In genomic region chr20:54082100-54082499, GRCh38 we compare ENCODE assay signal across 15 cellular contexts. TPM values are rescaled to one million over a fixed set of nuclear protein-coding genes. Genes with fewer than 3 reads are reported as not detected.
DNase-seq lines count a peak whose midpoint lies in the region; ATAC-seq, FAIRE-seq and TF ChIP-seq lines count a peak whose summit lies in the region.
"Had no signal": no experiment of that assay in that cellular context is flagged by ENCODE, and none has a peak within 500 bp of the region (broad histone marks: within the 10 kb centered on the region; RNA-seq: fewer than 3 reads in every experiment).

No MANE protein-coding gene starts in this region.

- peak overlapping the region; percentile 7 to 68 (median 62); a peak in 20 of 22 replicates for H3K4me2 ChIP-seq in BLaER1 treated with 17β-estradiol and CSF1 and Interleukin-3, amounts not matched to agents 10 nM and 100 nM
- no peak overlapping the region for H3K4me2 ChIP-seq in K562 (ENCODE audit: insufficient read depth, low read length)

- H3K36me3 Mint-ChIP-seq in immature natural killer cell, result peaks cover 0 to 10% (median 0%) of the 10 kb centered on the region in 3 donors
- H3K36me3 Mint-ChIP-seq: CD8-positive, alpha-beta T cell had no signal

- TF ChIP-seq CTCF in K562 (IDR thresholded peaks at IDR 0.05 in 2 of 3, conservative IDR thresholded peaks at IDR 0.05 in 1 of 3; ENCODE audit: insufficient read depth in 2 of 3, low read depth in 1 of 3, low read length in 3 of 3), result no peak

- H3K9ac ChIP-seq in BLaER1 treated with 17β-estradiol and CSF1 and Interleukin-3, amounts not matched to agents 10 nM and 100 nM, result 0 out of 22 replicates have a peak overlapping the region, but pooled peaks of 1 of the 11 experiments have one; percentile 38
- H3K9ac ChIP-seq in K562 (ENCODE audit: insufficient read depth in 1 of 2, low read depth in 2 of 2, low read length in 2 of 2), result no peak overlapping the region

- H3K27me3 ChIP-seq in BLaER1 treated with 17β-estradiol and CSF1 and Interleukin-3, amounts not matched to agents 10 nM and 100 nM, result no peaks in the 10 kb centered on the region
- H3K27me3 ChIP-seq in K562 (ENCODE audit: control insufficient read depth in 2 of 2, insufficient read depth in 2 of 2, low read length in 2 of 2), result peaks cover 2 to 8% of the 10 kb centered on the region in 2 experiments; a peak in 4 of 5 replicates

- in situ Hi-C loops in K562 (cut with MboI), result no loop called here

- H3K27me3 Mint-ChIP-seq in immature natural killer cell (ENCODE audit: low read depth in 3 of 3), result peaks cover 0 to 4% (median 2%) of the 10 kb centered on the region in 3 donors

- no peak for TF ChIP-seq POLR2A in K562 (conservative IDR thresholded peaks at IDR 0.05)

- peaks cover 0 to 1% (median 0%) of the 10 kb centered on the region in 6 donors for H3K9me3 Mint-ChIP-seq in immature natural killer cell
- H3K9me3 Mint-ChIP-seq: CD8-positive, alpha-beta T cell had no signal

- no peaks in the 10 kb centered on the region for H3K79me2 ChIP-seq in K562 (ENCODE audit: control insufficient read depth, insufficient read depth, low read length)

- H3K36me3 ChIP-seq in BLaER1 treated with 17β-estradiol and CSF1 and Interleukin-3, amounts not matched to agents 10 nM and 100 nM, result no peaks in the 10 kb centered on the region
- no peaks in the 10 kb centered on the region for H3K36me3 ChIP-seq in K562 (ENCODE audit: control insufficient read depth, insufficient read depth, low read length)
- H3K36me3 ChIP-seq: HAP-1 had no signal

- 3% methylated on average over 6 of the region's 6 CpGs for WGBS in K562 (ENCODE audit: insufficient coverage, low coverage, missing lambda C conversion rate)

- no peaks in the 10 kb centered on the region for H3K9me1 ChIP-seq in K562 (ENCODE audit: control insufficient read depth, insufficient read depth, low read length)

- CTCF ChIA-PET in K562 (lab: Yijun Ruan, JAX; ENCODE audit: low intra/inter-chr PET ratio), result no interaction called here

- H3K27ac ChIP-seq in BLaER1 treated with 17β-estradiol and CSF1 and Interleukin-3, amounts not matched to agents 10 nM and 100 nM, result peak overlapping the region in 1 of 11 experiments; percentile 33; a peak in 3 of 22 replicates
- no peak overlapping the region for H3K27ac ChIP-seq in K562 (ENCODE audit: extremely low read depth, low read depth, low read length)
- H3K27ac ChIP-seq: C4-2B had no signal

- TF ChIP-seq RAD21 in K562 (CRISPR knock-in tag; conservative IDR thresholded peaks at IDR 0.05 in 1 of 2, IDR thresholded peaks at IDR 0.05 in 1 of 2), result no peak

- H3K27ac Mint-ChIP-seq in immature natural killer cell, result peak overlapping the region in 1 of 6 donors; percentile 22
- H3K27ac Mint-ChIP-seq: CD8-positive, alpha-beta T cell had no signal

- H3K4me3 ChIP-seq in BLaER1 treated with 17β-estradiol and CSF1 and Interleukin-3, amounts not matched to agents 10 nM and 100 nM, result no peak overlapping the region
- H3K4me3 ChIP-seq in K562, result no peak overlapping the region
- H3K4me3 ChIP-seq: HAP-1 had no signal

- no peak for FAIRE-seq in K562 (lab: Jason Lieb, UNC)
- FAIRE-seq: H1 had no signal

- BruUV-seq in K562 (replicated peaks; lab: Mats Ljungman, UMichigan), result no TSS peak

- no peak for TF ChIP-seq EP300 in K562 (IDR thresholded peaks at IDR 0.05; ENCODE audit: low read length)

- peak; percentile 66 for DNase-seq in NCI-H2171 treated with DMSO at 0.1 percent for 48 hours (lab: John Stamatoyannopoulos, UW)
- DNase-seq in K562 (ENCODE audit: extremely low read depth in 1 of 4, low spot score in 3 of 4), result no peak
- DNase-seq in immature natural killer cell, result no peak
- DNase-seq in dermis blood vessel endothelial cell, result no peak
- DNase-seq in activated CD4-positive, alpha-beta T cell treated with anti-CD3 and anti-CD28 coated beads, Interleukin-2, amount 50 U/mL, for 4 hours, result no peak
- no peak for DNase-seq in NCI-H82 (lab: John Stamatoyannopoulos, UW)
- DNase-seq: AML-193; Caco-2; CD8-positive, alpha-beta T cell; DND-41; GDM1 had no signal

- intact Hi-C loops in K562 (cut with micrococcal nuclease), result no loop called here

- H4K20me1 ChIP-seq in BLaER1 treated with 17β-estradiol and CSF1 and Interleukin-3, amounts not matched to agents 10 nM and 100 nM, result no peaks in the 10 kb centered on the region
- no peaks in the 10 kb centered on the region for H4K20me1 ChIP-seq in K562 (replicated peaks; ENCODE audit: control insufficient read depth, insufficient read depth, low read length)

- no peak overlapping the region for H3K4me3 Mint-ChIP-seq in immature natural killer cell
- H3K4me3 Mint-ChIP-seq: CD8-positive, alpha-beta T cell had no signal

- no peaks in the 10 kb centered on the region for H3K9me3 ChIP-seq in BLaER1 treated with 17β-estradiol and CSF1 and Interleukin-3, amounts not matched to agents 10 nM and 100 nM (replicated peaks in 1 of 11)
- no peaks in the 10 kb centered on the region for H3K9me3 ChIP-seq in K562 (replicated peaks; ENCODE audit: control insufficient read depth, insufficient read depth, low read depth, low read length)
- H3K9me3 ChIP-seq: Caco-2, HAP-1 had no signal

- POLR2A ChIA-PET in K562 (lab: Yijun Ruan, JAX), result interaction anchor here (1.4 kb wide), 1 partner anchor 13 kb away, joined by 4 read pairs; no protein-coding TSS in a partner anchor

- H2AFZ ChIP-seq in K562 (ENCODE audit: low read depth, low read length), result 0 out of 2 replicates have a peak overlapping the region, but pooled peaks have one; percentile 20

- H3K4me1 Mint-ChIP-seq in immature natural killer cell, result peaks cover 35 to 51% of the 10 kb centered on the region in 2 donors

- no peak for ATAC-seq in K562
- ATAC-seq: CD8-positive, alpha-beta T cell had no signal

- H3K4me1 ChIP-seq in BLaER1 treated with 17β-estradiol and CSF1 and Interleukin-3, amounts not matched to agents 10 nM and 100 nM, result peaks cover 31 to 54% (median 42%) of the 10 kb centered on the region in 10 experiments
- H3K4me1 ChIP-seq in K562 (replicated peaks in 1 of 2; ENCODE audit: control insufficient read depth in 2 of 2, insufficient read depth in 2 of 2, low read length in 2 of 2), result no peaks in the 10 kb centered on the region; a peak in 2 of 5 replicates
- H3K4me1 ChIP-seq: HAP-1 had no signal

TF ChIP-seq in K562, 482 proteins besides CTCF, POLR2A, EP300 and RAD21 (continues in another document):
- no peak for TF ChIP-seq ARID2 (IDR thresholded peaks at IDR 0.05)
- no peak for TF ChIP-seq ZNF277 (CRISPR knock-in tag; IDR thresholded peaks at IDR 0.05; ENCODE audit: borderline replicate concordance)
- no peak for TF ChIP-seq ZKSCAN1 (IDR thresholded peaks at IDR 0.05; ENCODE audit: low read depth, low read length)
- TF ChIP-seq SRSF1 (IDR thresholded peaks at IDR 0.05; ENCODE audit: low read depth, low read length), result no peak

RNA-seq across cellular contexts. Expression of gene BCAS1, which starts 11.7 kb away (rescaled TPM):
- total RNA-seq in K562 (2011; cell fraction: chromatin; rRNA removed; ENCODE audit: low replicate concordance), result 0.58 and 0.92 TPM in 2 replicates
- total RNA-seq in K562 (2011; cell fraction: nucleolus; rRNA removed), result 0.39 and 0.67 TPM in 2 replicates
- 0.51 and 0.69 TPM in 2 replicates for total RNA-seq in K562 (2011; cell fraction: nucleoplasm; rRNA removed)
- total RNA-seq in K562 (2014; rRNA removed) (1.6 and 1.8 TPM in 2 replicates), K562 (2014; rRNA removed; fragmentation: Illumina TruSeq; extraction: Trizol) (1.1 and 1.5 TPM in 2 replicates), K562 (2015; rRNA removed; fragmentation: Illumina TruSeq; extraction: Trizol) (0.54 and 0.57 TPM in 2 replicates), K562 (2021) (0.93 and 1.0 TPM in 2 replicates), dermis blood vessel endothelial cell (not detected in 2 replicates)
- polyA plus RNA-seq in K562 (2011; rRNA removed) (0.18 and 0.19 TPM in 2 replicates), K562 (2014; fragmentation: Illumina TruSeq; extraction: Trizol) (1.3 and 2.3 TPM in 2 replicates), K562 (2014; fragmentation: Nextera tagmentation; extraction: Ambion mirVana) (under 1 TPM; 0.37 to 0.63 TPM), K562 (2014; rRNA removed) (1.0 and 1.1 TPM in 2 replicates), immature natural killer cell (under 1 TPM in 2 of 3 donors, not detected in 1; 0.56 to 0.57 TPM)
- 0.07 and 0.15 TPM in 2 replicates for polyA plus RNA-seq in K562 (2011; cell fraction: cytosol; rRNA removed)
- 0.20 and 0.24 TPM in 2 replicates for polyA plus RNA-seq in K562 (2011; cell fraction: nucleus; rRNA removed)
- polyA plus RNA-seq in K562 (2012), result 0.76 and 1.8 TPM in 2 replicates
- 0.18 and 0.25 TPM in 2 replicates for polyA minus RNA-seq in K562 (2011; rRNA and poly(A)+ RNA removed)
- polyA minus RNA-seq in K562 (2011; cell fraction: cytosol; rRNA and poly(A)+ RNA removed), result not detected in 2 replicates
- polyA minus RNA-seq in K562 (2011; cell fraction: nucleus; rRNA and poly(A)+ RNA removed), result 0.33 and 0.40 TPM in 2 replicates
- total RNA-seq: CD8-positive, alpha-beta T cell had no signal
